In the genomic region with DNA sequence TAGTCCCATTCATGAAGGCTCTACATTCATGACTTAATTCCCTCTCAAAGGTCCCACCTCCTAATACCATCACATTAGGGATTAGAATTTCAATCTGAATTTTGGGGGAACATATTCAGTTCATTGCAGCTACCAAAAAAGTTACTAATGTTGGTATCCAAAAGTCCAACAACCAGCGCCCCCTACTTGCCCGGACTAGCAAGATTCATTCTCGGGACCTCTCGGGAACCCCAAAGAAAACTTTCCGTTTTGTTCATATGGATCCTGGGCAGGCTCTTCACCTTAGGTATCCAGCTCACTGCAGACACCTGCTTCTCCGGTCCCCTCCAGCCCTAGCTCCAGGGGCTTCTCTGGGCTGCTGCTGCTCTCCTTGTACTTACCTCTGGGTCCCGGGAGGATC, we compare ENCODE assay signal across 10 cellular contexts. TPM values are rescaled to one million over a fixed set of nuclear protein-coding genes. Genes with fewer than 3 reads are reported as not detected.
A peak's percentile ranks its signal among the peaks of the same experiment; 100 is the strongest.
DNase-seq lines count a peak whose midpoint lies in the region; ATAC-seq and TF ChIP-seq lines count a peak whose summit lies in the region.
"Had no signal": no experiment of that assay in that cellular context is flagged by ENCODE, and none has a peak within 500 bp of the region (broad histone marks: within the 10 kb centered on the region; RNA-seq: fewer than 3 reads in every experiment).

No MANE protein-coding gene starts in this region.

- peak; percentile 73 for TF ChIP-seq CTCF in GM06990 (IDR thresholded peaks at IDR 0.05; ENCODE audit: insufficient read depth, low read length, poor library complexity, severe bottlenecking)
- peak; percentile 60 for TF ChIP-seq CTCF in astrocyte of the spinal cord (IDR thresholded peaks at IDR 0.05; ENCODE audit: low read depth, low read length)

- no peak overlapping the region for H3K4me2 ChIP-seq in trophoblast cell (ENCODE audit: low read length)

- no peak overlapping the region for H3K18ac ChIP-seq in trophoblast cell (ENCODE audit: low read length)

- no peak overlapping the region for H4K8ac ChIP-seq in trophoblast cell (ENCODE audit: low read depth, low read length)

- H3K4me3 ChIP-seq in GM06990 (replicated peaks; ENCODE audit: low read depth, low read length) (no peak overlapping the region), astrocyte of the spinal cord (ENCODE audit: low read depth, low read length) (no peak overlapping the region), trophoblast cell (ENCODE audit: low read depth, low read length) (no peak overlapping the region)
- H3K4me3 ChIP-seq: lung had no signal

- no peaks in the 10 kb centered on the region for H3K27me3 ChIP-seq in GM06990 (replicated peaks; ENCODE audit: control insufficient read depth, insufficient read depth, low read length)
- no peaks in the 10 kb centered on the region for H3K27me3 ChIP-seq in trophoblast cell (ENCODE audit: insufficient read depth, low read length)

- no peak overlapping the region for H2BK120ac ChIP-seq in trophoblast cell (ENCODE audit: insufficient read depth, low read length, poor library complexity)

- H4K91ac ChIP-seq in trophoblast cell (ENCODE audit: low read depth, low read length) = no peak overlapping the region

- H3K9ac ChIP-seq in trophoblast cell (ENCODE audit: low read length) = no peak overlapping the region

- H2AK5ac ChIP-seq in trophoblast cell (ENCODE audit: low read length) = no peak overlapping the region

- in situ Hi-C loops in astrocyte of the spinal cord (cut with HindIII; ENCODE audit: low sequenced_read_pairs) = no loop called here

- no peak overlapping the region for H4K12ac ChIP-seq in trophoblast cell (ENCODE audit: low read depth, low read length)

- H3K36me3 ChIP-seq in GM06990 (ENCODE audit: control insufficient read depth, insufficient read depth, low read length) = no peaks in the 10 kb centered on the region
- H3K36me3 ChIP-seq in trophoblast cell (ENCODE audit: control insufficient read depth in 1 of 2, insufficient read depth in 2 of 2, low read length in 2 of 2) = no peaks in the 10 kb centered on the region

- H3K79me1 ChIP-seq in trophoblast cell (ENCODE audit: low read length) = no peaks in the 10 kb centered on the region

- H2AFZ ChIP-seq in trophoblast cell (ENCODE audit: insufficient read depth, low read length, poor library complexity) = no peak overlapping the region

- no CpG with 5 or more reads among the region's 7 CpGs for WGBS in trophoblast cell (ENCODE audit: extremely low coverage, insufficient coverage, insufficient read length)

- no peak for DNase-seq in GM06990 (ENCODE audit: extremely low read depth, insufficient read length)
- peak; percentile 40 for DNase-seq in MV-4-11 (lab: John Stamatoyannopoulos, UW)
- no peak for DNase-seq in astrocyte of the spinal cord (ENCODE audit: low read depth, low spot score)
- peak; percentile 19 for DNase-seq in midbrain (lab: John Stamatoyannopoulos, UW)
- DNase-seq in trophoblast cell = no peak
- no peak for DNase-seq in activated CD4-positive, CD25-positive, alpha-beta regulatory T cell (lab: John Stamatoyannopoulos, UW)
- DNase-seq in NCI-H524 treated with DMSO at 0.1 percent for 48 hours (lab: John Stamatoyannopoulos, UW) = no peak
- DNase-seq: NCI-H1436 treated with DMSO at 0.1 percent for 48 hours had no signal

- no peak overlapping the region for H2BK5ac ChIP-seq in trophoblast cell (ENCODE audit: low read depth, low read length, poor library complexity)

- no peaks in the 10 kb centered on the region for H3K9me3 ChIP-seq in trophoblast cell (ENCODE audit: insufficient read depth, low read depth, low read length)

- no peak overlapping the region for H3K27ac ChIP-seq in trophoblast cell (ENCODE audit: low read depth, low read length)

- no peaks in the 10 kb centered on the region for H3K79me2 ChIP-seq in trophoblast cell (ENCODE audit: control insufficient read depth, insufficient read depth, low read length, poor library complexity)

- H3K4me1 ChIP-seq in trophoblast cell (ENCODE audit: control insufficient read depth in 1 of 2, insufficient read depth in 2 of 2, low read length in 2 of 2) = no peaks in the 10 kb centered on the region

- H2BK12ac ChIP-seq in trophoblast cell (ENCODE audit: low read length) = no peak overlapping the region

- ATAC-seq in HG03457 (IDR thresholded peaks at IDR 0.05; ENCODE audit: unreplicated experiment) = no peak

- no peak overlapping the region for H3K4ac ChIP-seq in trophoblast cell (ENCODE audit: low read depth, low read length)

- H3K23ac ChIP-seq in trophoblast cell (ENCODE audit: low read length) = no peak overlapping the region

- no peak overlapping the region for H3K14ac ChIP-seq in trophoblast cell (ENCODE audit: low read length)

RNA-seq across cellular contexts. Expression of a gene that starts 8.9 kb away (rescaled TPM):
- polyA plus RNA-seq in trophoblast cell (2013) = 1.4 and 1.5 TPM in 2 replicates

RNA-seq across cellular contexts. Expression of a gene that starts 19.8 kb away (rescaled TPM):
- 67.4 and 69.3 TPM in 2 replicates for polyA plus RNA-seq in trophoblast cell (2013)

RNA-seq across cellular contexts. Expression of a gene that starts 32.9 kb away (rescaled TPM):
- 17.6 and 19.1 TPM in 2 replicates for polyA plus RNA-seq in trophoblast cell (2013)

Comparison
In these comparisons a context has a peak if more than half of its experiments do, and no peak if none do; other contexts are left out.
1. DNase-seq: peak in MV-4-11 (single experiment) and midbrain (single experiment); none in GM06990 (single experiment), astrocyte of the spinal cord (single experiment), trophoblast cell (0 of 2), activated CD4-positive, CD25-positive, alpha-beta regulatory T cell (0 of 4) and NCI-H524 treated with DMSO at 0.1 percent for 48 hours (single experiment).